Comparison of ENCODE assay signal across 8 cellular contexts in genomic region chr3:104819333-104819732, GRCh38.
"Had no signal": no experiment of that assay in that cellular context is flagged by ENCODE, and none has a peak within 500 bp of the region (broad histone marks: within the 10 kb centered on the region; RNA-seq: fewer than 3 reads in every experiment).

No MANE protein-coding gene starts in this region.

- FAIRE-seq: H54, HTR-8/SVneo, K562 had no signal

- H2AFZ ChIP-seq: GM23248 had no signal

- ATAC-seq: K562 had no signal

- H3K9ac ChIP-seq: GM23248 had no signal

- H3K27ac ChIP-seq: GM23248 had no signal

- DNase-seq: GM23248, GOT3, H9, HCEC 1CT, KG1 had no signal

- H3K4me3 ChIP-seq: GM23248, K562 had no signal
